1 cellular context compared by ENCODE assay signal in the genomic region with DNA sequence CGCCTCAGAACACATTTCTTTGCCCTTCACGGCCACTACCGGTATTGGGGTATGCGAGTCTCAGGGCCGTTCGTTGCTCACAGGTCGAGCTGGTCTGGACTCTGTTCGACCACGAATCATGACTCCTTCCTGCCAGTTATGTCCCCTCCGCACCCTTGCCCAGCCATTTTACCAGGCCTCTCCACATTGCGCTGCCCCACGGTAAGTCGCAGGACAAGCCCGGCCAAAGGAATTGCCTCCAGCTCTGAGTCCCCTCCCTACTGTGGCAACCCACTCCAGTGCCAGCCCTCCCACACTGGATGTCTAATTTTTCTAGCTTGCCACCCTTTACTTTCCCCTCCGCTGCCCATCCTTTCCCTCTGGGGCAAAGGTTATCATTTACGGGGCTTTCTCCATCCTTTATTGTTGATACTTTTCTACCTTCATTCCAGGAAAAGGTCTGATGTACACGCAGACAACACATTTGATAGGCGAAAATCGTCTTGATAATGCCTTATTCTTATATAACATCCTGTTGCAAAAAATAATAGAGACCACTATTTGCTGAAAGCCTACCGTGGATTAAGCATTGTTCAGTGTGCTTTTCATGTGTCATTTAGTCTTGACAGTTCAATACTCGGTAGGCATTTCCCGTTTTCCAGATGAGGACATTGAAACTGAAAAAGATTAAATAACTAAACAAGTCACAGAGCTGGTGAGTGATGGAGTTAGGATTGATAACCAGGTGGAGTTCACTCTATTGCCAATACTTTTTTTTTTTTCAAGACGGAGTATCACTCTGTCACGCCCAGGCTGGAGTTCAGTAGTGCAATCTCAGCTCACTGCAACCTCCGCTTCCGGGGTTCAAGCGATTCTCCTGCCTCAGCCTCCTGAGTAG.
TF ChIP-seq lines count a peak whose summit lies in the region.

No MANE protein-coding gene starts in this region.

TF ChIP-seq in GM12878, 131 proteins besides CTCF, POLR2A, EP300 and RAD21 (continued from another document and continues in another):
- no peak for TF ChIP-seq CEBPB (IDR thresholded peaks at IDR 0.05; ENCODE audit: borderline replicate concordance in 1 of 2, low read depth in 2 of 2, low read length in 2 of 2)
- no peak for TF ChIP-seq SREBF1 (IDR thresholded peaks at IDR 0.05; ENCODE audit: low read length)
- no peak for TF ChIP-seq EED (IDR thresholded peaks at IDR 0.05; ENCODE audit: low read depth)
- TF ChIP-seq, protein P1, sequence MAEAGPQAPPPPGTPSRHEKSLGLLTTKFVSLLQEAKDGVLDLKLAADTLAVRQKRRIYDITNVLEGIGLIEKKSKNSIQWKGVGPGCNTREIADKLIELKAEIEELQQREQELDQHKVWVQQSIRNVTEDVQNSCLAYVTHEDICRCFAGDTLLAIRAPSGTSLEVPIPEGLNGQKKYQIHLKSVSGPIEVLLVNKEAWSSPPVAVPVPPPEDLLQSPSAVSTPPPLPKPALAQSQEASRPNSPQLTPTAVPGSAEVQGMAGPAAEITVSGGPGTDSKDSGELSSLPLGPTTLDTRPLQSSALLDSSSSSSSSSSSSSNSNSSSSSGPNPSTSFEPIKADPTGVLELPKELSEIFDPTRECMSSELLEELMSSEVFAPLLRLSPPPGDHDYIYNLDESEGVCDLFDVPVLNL (IDR thresholded peaks at IDR 0.05; ENCODE audit: low read depth, low read length): no peak
- TF ChIP-seq SUPT20H (IDR thresholded peaks at IDR 0.05; ENCODE audit: borderline replicate concordance, control insufficient read depth, low read depth, low read length): no peak
- no peak for TF ChIP-seq ZNF207 (IDR thresholded peaks at IDR 0.05; ENCODE audit: borderline replicate concordance)
- TF ChIP-seq ZNF687 (IDR thresholded peaks at IDR 0.05): peak; percentile 51; the same call in 1 of the 2 replicates
- no peak for TF ChIP-seq ZBTB4 (CRISPR knock-in tag; IDR thresholded peaks at IDR 0.05)
- no peak for TF ChIP-seq FOXM1 (IDR thresholded peaks at IDR 0.05; ENCODE audit: low read depth, low read length)
- TF ChIP-seq SMAD5 (IDR thresholded peaks at IDR 0.05; ENCODE audit: low read depth): no peak
- TF ChIP-seq RUNX3 (IDR thresholded peaks at IDR 0.05; ENCODE audit: low read length): no peak; the same call in 1 of the 2 replicates
- TF ChIP-seq GATAD2B (conservative IDR thresholded peaks at IDR 0.05; ENCODE audit: low read depth): peak; percentile 51; the same call in 1 of the 2 replicates
- TF ChIP-seq, protein P2, sequence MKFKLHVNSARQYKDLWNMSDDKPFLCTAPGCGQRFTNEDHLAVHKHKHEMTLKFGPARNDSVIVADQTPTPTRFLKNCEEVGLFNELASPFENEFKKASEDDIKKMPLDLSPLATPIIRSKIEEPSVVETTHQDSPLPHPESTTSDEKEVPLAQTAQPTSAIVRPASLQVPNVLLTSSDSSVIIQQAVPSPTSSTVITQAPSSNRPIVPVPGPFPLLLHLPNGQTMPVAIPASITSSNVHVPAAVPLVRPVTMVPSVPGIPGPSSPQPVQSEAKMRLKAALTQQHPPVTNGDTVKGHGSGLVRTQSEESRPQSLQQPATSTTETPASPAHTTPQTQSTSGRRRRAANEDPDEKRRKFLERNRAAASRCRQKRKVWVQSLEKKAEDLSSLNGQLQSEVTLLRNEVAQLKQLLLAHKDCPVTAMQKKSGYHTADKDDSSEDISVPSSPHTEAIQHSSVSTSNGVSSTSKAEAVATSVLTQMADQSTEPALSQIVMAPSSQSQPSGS (IDR thresholded peaks at IDR 0.05; ENCODE audit: low read length): no peak
- no peak for TF ChIP-seq ZNF274 (IDR thresholded peaks at IDR 0.05; ENCODE audit: insufficient read depth, insufficient read length)
- TF ChIP-seq STAT3 (IDR thresholded peaks at IDR 0.05; ENCODE audit: low read depth, low read length): no peak
- TF ChIP-seq POLR2AphosphoS2 (IDR thresholded peaks at IDR 0.05; ENCODE audit: low read depth, low read length): no peak
- TF ChIP-seq BCLAF1 (IDR thresholded peaks at IDR 0.05): no peak
- TF ChIP-seq PAX5 (IDR thresholded peaks at IDR 0.05; ENCODE audit: borderline replicate concordance, low read depth, low read length): no peak
- TF ChIP-seq, protein P3, sequence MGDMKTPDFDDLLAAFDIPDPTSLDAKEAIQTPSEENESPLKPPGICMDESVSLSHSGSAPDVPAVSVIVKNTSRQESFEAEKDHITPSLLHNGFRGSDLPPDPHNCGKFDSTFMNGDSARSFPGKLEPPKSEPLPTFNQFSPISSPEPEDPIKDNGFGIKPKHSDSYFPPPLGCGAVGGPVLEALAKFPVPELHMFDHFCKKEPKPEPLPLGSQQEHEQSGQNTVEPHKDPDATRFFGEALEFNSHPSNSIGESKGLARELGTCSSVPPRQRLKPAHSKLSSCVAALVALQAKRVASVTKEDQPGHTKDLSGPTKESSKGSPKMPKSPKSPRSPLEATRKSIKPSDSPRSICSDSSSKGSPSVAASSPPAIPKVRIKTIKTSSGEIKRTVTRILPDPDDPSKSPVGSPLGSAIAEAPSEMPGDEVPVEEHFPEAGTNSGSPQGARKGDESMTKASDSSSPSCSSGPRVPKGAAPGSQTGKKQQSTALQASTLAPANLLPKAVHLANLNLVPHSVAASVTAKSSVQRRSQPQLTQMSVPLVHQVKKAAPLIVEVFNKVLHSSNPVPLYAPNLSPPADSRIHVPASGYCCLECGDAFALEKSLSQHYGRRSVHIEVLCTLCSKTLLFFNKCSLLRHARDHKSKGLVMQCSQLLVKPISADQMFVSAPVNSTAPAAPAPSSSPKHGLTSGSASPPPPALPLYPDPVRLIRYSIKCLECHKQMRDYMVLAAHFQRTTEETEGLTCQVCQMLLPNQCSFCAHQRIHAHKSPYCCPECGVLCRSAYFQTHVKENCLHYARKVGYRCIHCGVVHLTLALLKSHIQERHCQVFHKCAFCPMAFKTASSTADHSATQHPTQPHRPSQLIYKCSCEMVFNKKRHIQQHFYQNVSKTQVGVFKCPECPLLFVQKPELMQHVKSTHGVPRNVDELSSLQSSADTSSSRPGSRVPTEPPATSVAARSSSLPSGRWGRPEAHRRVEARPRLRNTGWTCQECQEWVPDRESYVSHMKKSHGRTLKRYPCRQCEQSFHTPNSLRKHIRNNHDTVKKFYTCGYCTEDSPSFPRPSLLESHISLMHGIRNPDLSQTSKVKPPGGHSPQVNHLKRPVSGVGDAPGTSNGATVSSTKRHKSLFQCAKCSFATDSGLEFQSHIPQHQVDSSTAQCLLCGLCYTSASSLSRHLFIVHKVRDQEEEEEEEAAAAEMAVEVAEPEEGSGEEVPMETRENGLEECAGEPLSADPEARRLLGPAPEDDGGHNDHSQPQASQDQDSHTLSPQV (IDR thresholded peaks at IDR 0.05): no peak
- TF ChIP-seq ZBED1 (IDR thresholded peaks at IDR 0.05; ENCODE audit: borderline replicate concordance): no peak
- no peak for TF ChIP-seq EZH2 (IDR thresholded peaks at IDR 0.05; ENCODE audit: borderline replicate concordance, control insufficient read depth, low read depth, low read length)
- TF ChIP-seq DPF2 (IDR thresholded peaks at IDR 0.05): no peak
- TF ChIP-seq RAD51 (IDR thresholded peaks at IDR 0.05): no peak
- TF ChIP-seq, protein P4, sequence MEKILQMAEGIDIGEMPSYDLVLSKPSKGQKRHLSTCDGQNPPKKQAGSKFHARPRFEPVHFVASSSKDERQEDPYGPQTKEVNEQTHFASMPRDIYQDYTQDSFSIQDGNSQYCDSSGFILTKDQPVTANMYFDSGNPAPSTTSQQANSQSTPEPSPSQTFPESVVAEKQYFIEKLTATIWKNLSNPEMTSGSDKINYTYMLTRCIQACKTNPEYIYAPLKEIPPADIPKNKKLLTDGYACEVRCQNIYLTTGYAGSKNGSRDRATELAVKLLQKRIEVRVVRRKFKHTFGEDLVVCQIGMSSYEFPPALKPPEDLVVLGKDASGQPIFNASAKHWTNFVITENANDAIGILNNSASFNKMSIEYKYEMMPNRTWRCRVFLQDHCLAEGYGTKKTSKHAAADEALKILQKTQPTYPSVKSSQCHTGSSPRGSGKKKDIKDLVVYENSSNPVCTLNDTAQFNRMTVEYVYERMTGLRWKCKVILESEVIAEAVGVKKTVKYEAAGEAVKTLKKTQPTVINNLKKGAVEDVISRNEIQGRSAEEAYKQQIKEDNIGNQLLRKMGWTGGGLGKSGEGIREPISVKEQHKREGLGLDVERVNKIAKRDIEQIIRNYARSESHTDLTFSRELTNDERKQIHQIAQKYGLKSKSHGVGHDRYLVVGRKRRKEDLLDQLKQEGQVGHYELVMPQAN (conservative IDR thresholded peaks at IDR 0.05): peak; percentile 49; the same call in 1 of the 2 replicates
- no peak for TF ChIP-seq CBFB (IDR thresholded peaks at IDR 0.05; ENCODE audit: low read depth)
- no peak; the same call in 1 of the 2 replicates for TF ChIP-seq STAT1 (conservative IDR thresholded peaks at IDR 0.05)
- TF ChIP-seq RBBP5 (conservative IDR thresholded peaks at IDR 0.05): no peak
- TF ChIP-seq TAF1 (IDR thresholded peaks at IDR 0.05; ENCODE audit: borderline replicate concordance, low read depth, low read length): no peak
- TF ChIP-seq, protein P5, sequence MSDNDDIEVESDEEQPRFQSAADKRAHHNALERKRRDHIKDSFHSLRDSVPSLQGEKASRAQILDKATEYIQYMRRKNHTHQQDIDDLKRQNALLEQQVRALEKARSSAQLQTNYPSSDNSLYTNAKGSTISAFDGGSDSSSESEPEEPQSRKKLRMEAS (IDR thresholded peaks at IDR 0.05; ENCODE audit: low read depth, low read length): no peak
- no peak for TF ChIP-seq NFXL1 (IDR thresholded peaks at IDR 0.05; ENCODE audit: borderline replicate concordance)
- no peak for TF ChIP-seq ZNF24 (IDR thresholded peaks at IDR 0.05)
- TF ChIP-seq EGR1 (IDR thresholded peaks at IDR 0.05; ENCODE audit: borderline replicate concordance in 1 of 2, low read depth in 2 of 2, low read length in 2 of 2): no peak
- TF ChIP-seq ELK1 (IDR thresholded peaks at IDR 0.05; ENCODE audit: low read depth, low read length): no peak
